In genomic region chr13:107124129-107124718, GRCh38 we compare ENCODE assay signal across 8 cellular contexts.
DNase-seq lines count a peak whose midpoint lies in the region; ATAC-seq and TF ChIP-seq lines count a peak whose summit lies in the region.

No MANE protein-coding gene starts in this region.

- no peaks in the 10 kb centered on the region for H3K9me3 Mint-ChIP-seq in activated CD4-positive, alpha-beta T cell treated with anti-CD3 and anti-CD28 coated beads, Interleukin-2, amount 10 ng/mL, durations not matched to agents 24 days and 14 days

- in situ Hi-C loops in ACHN (cut with HindIII; ENCODE audit: low pct_ligation_motif_present, low pct_unique_long_range_greater_than_20kb, low sequenced_read_pairs) = no loop called here

- no peak overlapping the region for H3K4me3 Mint-ChIP-seq in activated CD4-positive, alpha-beta T cell treated with anti-CD3 and anti-CD28 coated beads, Interleukin-2, amount 10 ng/mL, durations not matched to agents 24 days and 14 days

- H3K27me3 Mint-ChIP-seq in activated CD4-positive, alpha-beta T cell treated with anti-CD3 and anti-CD28 coated beads, Interleukin-2, amount 10 ng/mL, durations not matched to agents 24 days and 14 days = no peaks in the 10 kb centered on the region

- H3K36me3 ChIP-seq in HEK293 (ENCODE audit: control insufficient read depth in 2 of 2, insufficient read depth in 1 of 2, low read length in 2 of 2) (no peaks in the 10 kb centered on the region), MG63 (no peaks in the 10 kb centered on the region)

- DNase-seq in ACHN = peak; percentile 31
- DNase-seq in SW480 (ENCODE audit: low spot score) = peak; percentile 18
- peak; percentile 57 for DNase-seq in kidney glomerular epithelial cell (lab: John Stamatoyannopoulos, UW)
- DNase-seq in omental fat pad (ENCODE audit: low spot score) = no peak
- no peak for DNase-seq in activated CD4-positive, alpha-beta T cell treated with anti-CD3 and anti-CD28 coated beads, Interleukin-2, amount 10 ng/mL, durations not matched to agents 24 days and 14 days
- DNase-seq in MG63 = no peak
- DNase-seq in NK-92 treated with Interleukin-12 subunit alpha and Interleukin-12 subunit beta, amount 100 ng/mL, for 24 hours (lab: John Stamatoyannopoulos, UW) = no peak

- H3K4me1 ChIP-seq in HEK293 (ENCODE audit: control insufficient read depth, insufficient read depth, low read length) = no peaks in the 10 kb centered on the region

- POLR2A ChIA-PET in HEK293 (lab: Yijun Ruan, JAX) = no interaction called here

- H3K9me3 ChIP-seq in HEK293 (ENCODE audit: control insufficient read depth, insufficient read depth, low read depth, low read length) (no peaks in the 10 kb centered on the region), MG63 (peaks cover 3% of the 10 kb centered on the region; the same call in 1 of the 2 replicates)

- intact Hi-C loops in activated CD4-positive, alpha-beta T cell treated with anti-CD3 and anti-CD28 coated beads, Interleukin-2, amount 10 ng/mL, durations not matched to agents 24 days and 14 days (cut with micrococcal nuclease) = no loop called here

- CTCF ChIA-PET in HEK293 (lab: Yijun Ruan, JAX) = interaction anchor here (0.6 to 0.8 kb wide), 5 partner anchors 18 to 1054 kb away, joined by 3 read pairs; no protein-coding TSS in a partner anchor

- H3K27ac ChIP-seq in HEK293 (ENCODE audit: extremely low read depth, low read depth, low read length) = no peak overlapping the region

- H3K4me3 ChIP-seq in HEK293 (ENCODE audit: low read depth, low read length) = no peak overlapping the region
- no peak overlapping the region for H3K4me3 ChIP-seq in MG63

- TF ChIP-seq CTCF in HEK293 (tag by site-specific recombination; IDR thresholded peaks at IDR 0.05) = no peak
- no peak for TF ChIP-seq CTCF in omental fat pad (IDR thresholded peaks at IDR 0.05)

- no peak for ATAC-seq in omental fat pad (ENCODE audit: low FRiP score)

- H3K27ac Mint-ChIP-seq in activated CD4-positive, alpha-beta T cell treated with anti-CD3 and anti-CD28 coated beads, Interleukin-2, amount 10 ng/mL, durations not matched to agents 24 days and 14 days = no peak overlapping the region

- no peaks in the 10 kb centered on the region for H3K36me3 Mint-ChIP-seq in activated CD4-positive, alpha-beta T cell treated with anti-CD3 and anti-CD28 coated beads, Interleukin-2, amount 10 ng/mL, durations not matched to agents 24 days and 14 days (ENCODE audit: low read depth)

- H3K4me1 Mint-ChIP-seq in activated CD4-positive, alpha-beta T cell treated with anti-CD3 and anti-CD28 coated beads, Interleukin-2, amount 10 ng/mL, durations not matched to agents 24 days and 14 days = no peaks in the 10 kb centered on the region

- H3K27me3 ChIP-seq in MG63 = no peaks in the 10 kb centered on the region

TF ChIP-seq in HEK293, 187 proteins besides CTCF, POLR2A, EP300 and RAD21:
- peak; percentile 49 for TF ChIP-seq ZNF654 (tag by site-specific recombination; IDR thresholded peaks at IDR 0.05; ENCODE audit: low read depth)
- TF ChIP-seq ZBTB7A (tag by site-specific recombination; IDR thresholded peaks at IDR 0.05; ENCODE audit: low read depth) = no peak
- TF ChIP-seq ZNF169 (tag by site-specific recombination; IDR thresholded peaks at IDR 0.05) = no peak
- TF ChIP-seq, protein P1, sequence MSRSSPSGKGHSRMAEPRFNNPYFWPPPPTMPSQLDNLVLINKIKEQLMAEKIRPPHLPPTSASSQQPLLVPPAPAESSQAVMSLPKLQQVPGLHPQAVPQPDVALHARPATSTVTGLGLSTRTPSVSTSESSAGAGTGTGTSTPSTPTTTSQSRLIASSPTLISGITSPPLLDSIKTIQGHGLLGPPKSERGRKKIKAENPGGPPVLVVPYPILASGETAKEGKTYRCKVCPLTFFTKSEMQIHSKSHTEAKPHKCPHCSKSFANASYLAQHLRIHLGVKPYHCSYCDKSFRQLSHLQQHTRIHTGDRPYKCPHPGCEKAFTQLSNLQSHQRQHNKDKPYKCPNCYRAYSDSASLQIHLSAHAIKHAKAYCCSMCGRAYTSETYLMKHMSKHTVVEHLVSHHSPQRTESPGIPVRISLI (tag by site-specific recombination; IDR thresholded peaks at IDR 0.05) = no peak
- no peak for TF ChIP-seq ZNF670 (tag by site-specific recombination; IDR thresholded peaks at IDR 0.05; ENCODE audit: low read depth)
- TF ChIP-seq ZNF138 (tag by site-specific recombination; IDR thresholded peaks at IDR 0.05; ENCODE audit: borderline replicate concordance) = no peak

Comparison
In these comparisons a context has a peak if more than half of its experiments do, and no peak if none do; other contexts are left out.
1. DNase-seq: peak in ACHN (single experiment), SW480 (single experiment) and kidney glomerular epithelial cell (single experiment); none in omental fat pad (single experiment), activated CD4-positive, alpha-beta T cell treated with anti-CD3 and anti-CD28 coated beads, Interleukin-2, amount 10 ng/mL, durations not matched to agents 24 days and 14 days (single experiment), MG63 (single experiment) and NK-92 treated with Interleukin-12 subunit alpha and Interleukin-12 subunit beta, amount 100 ng/mL, for 24 hours (single experiment).